In the genomic region with DNA sequence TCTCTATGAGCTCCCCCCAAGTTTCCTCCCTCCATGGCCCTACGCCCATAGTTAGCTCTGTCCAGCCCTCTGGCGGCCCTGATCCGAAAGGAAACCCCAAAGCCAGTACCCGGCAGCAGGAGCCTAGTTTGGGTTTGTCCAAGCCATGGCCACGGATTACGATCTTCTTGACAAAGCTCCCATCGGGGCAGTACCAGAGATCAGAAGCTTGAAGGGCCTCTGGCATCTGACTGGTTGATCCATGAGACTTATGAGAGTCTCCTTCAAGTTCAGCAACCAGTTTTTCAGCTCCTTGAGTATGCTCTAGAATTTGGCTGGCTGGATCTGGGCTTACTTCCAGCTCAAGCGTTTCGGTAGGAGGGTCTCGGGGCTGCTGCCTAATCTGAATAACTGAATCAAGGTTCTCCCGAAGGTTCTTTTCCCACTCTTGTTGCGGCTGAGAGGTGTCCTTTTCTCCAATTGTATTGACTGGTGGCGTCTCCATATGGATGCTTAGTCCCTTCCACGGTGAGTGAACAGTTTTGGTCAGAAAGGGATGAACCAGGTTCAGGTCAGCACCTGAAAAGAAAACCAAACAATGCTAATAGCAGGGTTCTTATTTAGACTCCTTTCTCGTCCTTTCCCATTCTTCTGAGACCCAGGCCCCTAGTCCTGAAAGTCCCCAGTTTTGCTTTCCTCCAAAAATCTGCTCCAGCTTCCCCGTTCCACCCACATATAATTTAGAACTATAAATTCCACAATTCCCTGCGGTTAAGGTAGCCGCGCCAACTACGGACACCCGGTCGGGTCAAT, we compare ENCODE assay signal across 8 cellular contexts. TPM values are rescaled to one million over a fixed set of nuclear protein-coding genes. Genes with fewer than 3 reads are reported as not detected.
A peak's percentile ranks its signal among the peaks of the same experiment; 100 is the strongest.
DNase-seq lines count a peak whose midpoint lies in the region; ATAC-seq lines count a peak whose summit lies in the region.

No MANE protein-coding gene starts in this region.

- intact Hi-C loops in Right ventricle myocardium inferior (cut with DNase I) (loop anchor here (1.0 to 5.0 kb wide), 3 partner anchors 25 to 68 kb away; a partner anchor contains a TSS), cardiac septum (cut with DNase I) (loop anchor here (2.0 kb wide), 1 partner anchor 67 kb away; no protein-coding TSS in a partner anchor), left cardiac atrium (cut with DNase I) (loop anchor here in 1 of 2 donors (5.0 kb wide), 1 partner anchor 1068 kb away; no protein-coding TSS in a partner anchor)
- intact Hi-C loops in activated CD4-positive, alpha-beta memory T cell treated with anti-CD3 and anti-CD28 coated beads for 36 hours (cut with micrococcal nuclease): no loop called here

- POLR2A ChIA-PET in activated CD4-positive, alpha-beta memory T cell treated with anti-CD3 and anti-CD28 coated beads for 36 hours (lab: Charles Lee): interaction anchor here (0.8 to 2.6 kb wide), 4 partner anchors 25 to 66 kb away, joined by 3 to 16 read pairs (median 8); a partner anchor contains a TSS

- peaks cover 24% of the 10 kb centered on the region for H3K4me1 ChIP-seq in skeletal muscle satellite cell (ENCODE audit: control insufficient read depth, insufficient read depth, low read length)

- peak overlapping the region; percentile 94 for H3K4me3 Mint-ChIP-seq in activated CD4-positive, alpha-beta memory T cell treated with anti-CD3 and anti-CD28 coated beads for 36 hours

- H3K27ac Mint-ChIP-seq in activated CD4-positive, alpha-beta memory T cell treated with anti-CD3 and anti-CD28 coated beads for 36 hours: peak overlapping the region; percentile 88

- H3K9me3 Mint-ChIP-seq in activated CD4-positive, alpha-beta memory T cell treated with anti-CD3 and anti-CD28 coated beads for 36 hours: no peaks in the 10 kb centered on the region

- peak overlapping the region; percentile 96 for H3K4me2 ChIP-seq in skeletal muscle satellite cell (ENCODE audit: low read length)

- ATAC-seq in Right ventricle myocardium inferior (peak; percentile 47), left cardiac atrium (peak; percentile 36 to 51)

- peak overlapping the region; percentile 86 for H3K4me3 ChIP-seq in skeletal muscle satellite cell (ENCODE audit: low read length)

- H3K27me3 ChIP-seq in skeletal muscle satellite cell (ENCODE audit: control insufficient read depth, insufficient read depth, low read length): peaks cover 4% of the 10 kb centered on the region

- H3K9me3 ChIP-seq in skeletal muscle satellite cell (replicated peaks; ENCODE audit: low read length): no peaks in the 10 kb centered on the region

- no peak for DNase-seq in Right ventricle myocardium inferior (ENCODE audit: missing footprints)
- no peak for DNase-seq in cardiac septum (ENCODE audit: low spot score)
- DNase-seq in activated CD4-positive, alpha-beta memory T cell treated with anti-CD3 and anti-CD28 coated beads for 36 hours: no peak
- no peak for DNase-seq in left cardiac atrium
- DNase-seq in Ammon's horn (ENCODE audit: low spot score): no peak
- no peak for DNase-seq in SK-N-DZ (ENCODE audit: low spot score)
- DNase-seq in NOMO-1 treated with dmso at 0.1 percent for 144 hours (lab: John Stamatoyannopoulos, UW; ENCODE audit: unreplicated experiment): no peak

- H3K27me3 Mint-ChIP-seq in activated CD4-positive, alpha-beta memory T cell treated with anti-CD3 and anti-CD28 coated beads for 36 hours: no peaks in the 10 kb centered on the region

- peaks cover 35% of the 10 kb centered on the region for H3K4me1 Mint-ChIP-seq in activated CD4-positive, alpha-beta memory T cell treated with anti-CD3 and anti-CD28 coated beads for 36 hours (ENCODE audit: low read depth)

- peak overlapping the region; percentile 83 for H3K9ac ChIP-seq in skeletal muscle satellite cell (ENCODE audit: low read depth, low read length)

- peaks cover 9% of the 10 kb centered on the region for H3K36me3 Mint-ChIP-seq in activated CD4-positive, alpha-beta memory T cell treated with anti-CD3 and anti-CD28 coated beads for 36 hours

- CTCF ChIA-PET in activated CD4-positive, alpha-beta memory T cell treated with anti-CD3 and anti-CD28 coated beads for 36 hours (lab: Charles Lee): interaction anchor here (0.7 to 4.3 kb wide), 10 partner anchors 11 to 82 kb away, joined by 3 to 35 read pairs (median 3); a partner anchor contains a TSS

- peaks cover 14% of the 10 kb centered on the region for H3K36me3 ChIP-seq in skeletal muscle satellite cell (ENCODE audit: insufficient read depth, low read length)

RNA-seq across cellular contexts. Expression of a gene that starts 0.6 kb away (rescaled TPM):
- total RNA-seq in Right ventricle myocardium inferior (2.8 TPM), cardiac septum (1.9 TPM), left cardiac atrium (1 to 10 TPM; 2.6 TPM)
- total RNA-seq in activated CD4-positive, alpha-beta memory T cell treated with anti-CD3 and anti-CD28 coated beads for 36 hours: 1 to 10 TPM; 7.0 to 7.8 TPM
- 5.8 and 6.3 TPM in 2 replicates for total RNA-seq in skeletal muscle satellite cell (2012; rRNA removed)
- 12.6 and 12.9 TPM in 2 replicates for polyA plus RNA-seq in SK-N-DZ (2014; cell fraction: cytosol; rRNA removed)
- 5.5 and 8.7 TPM in 2 replicates for polyA plus RNA-seq in SK-N-DZ (2014; cell fraction: nucleus; rRNA removed)

RNA-seq across cellular contexts. Expression of a gene that starts 1.4 kb away (rescaled TPM):
- total RNA-seq in Right ventricle myocardium inferior (24.4 TPM), cardiac septum (40.8 TPM), left cardiac atrium (10 to 100 TPM; 35.4 to 36.2 TPM)
- total RNA-seq in activated CD4-positive, alpha-beta memory T cell treated with anti-CD3 and anti-CD28 coated beads for 36 hours: 10 to 100 TPM; 67.4 to 80.9 TPM
- 12.2 and 14.7 TPM in 2 replicates for total RNA-seq in skeletal muscle satellite cell (2012; rRNA removed)
- polyA plus RNA-seq in SK-N-DZ (2014; cell fraction: cytosol; rRNA removed): 30.2 and 31.3 TPM in 2 replicates
- 60.3 and 81.6 TPM in 2 replicates for polyA plus RNA-seq in SK-N-DZ (2014; cell fraction: nucleus; rRNA removed)

RNA-seq across cellular contexts. Expression of a gene that starts 20.4 kb away (rescaled TPM):
- total RNA-seq in Right ventricle myocardium inferior (73.3 TPM), cardiac septum (59.9 TPM), left cardiac atrium (100 to 1,000 TPM; 143 to 158 TPM)
- 1 to 10 TPM; 5.2 to 5.8 TPM for total RNA-seq in activated CD4-positive, alpha-beta memory T cell treated with anti-CD3 and anti-CD28 coated beads for 36 hours
- 48.9 and 64.2 TPM in 2 replicates for total RNA-seq in skeletal muscle satellite cell (2012; rRNA removed)
- 0.24 and 0.39 TPM in 2 replicates for polyA plus RNA-seq in SK-N-DZ (2014; cell fraction: cytosol; rRNA removed)
- polyA plus RNA-seq in SK-N-DZ (2014; cell fraction: nucleus; rRNA removed): 0.41 and 1.2 TPM in 2 replicates

RNA-seq across cellular contexts. Expression of a gene that starts 22.2 kb away (rescaled TPM):
- 0.46 TPM for total RNA-seq in Right ventricle myocardium inferior
- total RNA-seq in cardiac septum: 0.83 TPM
- total RNA-seq in activated CD4-positive, alpha-beta memory T cell treated with anti-CD3 and anti-CD28 coated beads for 36 hours: under 1 TPM; 0.33 to 0.36 TPM
- under 1 TPM; 0.77 to 0.97 TPM for total RNA-seq in left cardiac atrium
- total RNA-seq in skeletal muscle satellite cell (2012; rRNA removed): under 0.01 TPM in 2 replicates
- 0.37 TPM in 1 of 2 replicates, not detected in the other for polyA plus RNA-seq in SK-N-DZ (2014; cell fraction: cytosol; rRNA removed)
- 0.25 and 1.9 TPM in 2 replicates for polyA plus RNA-seq in SK-N-DZ (2014; cell fraction: nucleus; rRNA removed)

RNA-seq across cellular contexts. Expression of a gene that starts 24.4 kb away (rescaled TPM):
- total RNA-seq in Right ventricle myocardium inferior: 22.8 TPM
- total RNA-seq in cardiac septum: 15.6 TPM
- 1 to 10 TPM; 9.5 to 9.9 TPM for total RNA-seq in activated CD4-positive, alpha-beta memory T cell treated with anti-CD3 and anti-CD28 coated beads for 36 hours
- total RNA-seq in left cardiac atrium: 10 to 100 TPM; 20.2 to 29.6 TPM
- 10.5 and 15.0 TPM in 2 replicates for total RNA-seq in skeletal muscle satellite cell (2012; rRNA removed)
- 37.6 and 39.7 TPM in 2 replicates for polyA plus RNA-seq in SK-N-DZ (2014; cell fraction: cytosol; rRNA removed)
- polyA plus RNA-seq in SK-N-DZ (2014; cell fraction: nucleus; rRNA removed): 55.2 and 163 TPM in 2 replicates
